Comparison of ENCODE assay signal across 8 cellular contexts in the genomic region with DNA sequence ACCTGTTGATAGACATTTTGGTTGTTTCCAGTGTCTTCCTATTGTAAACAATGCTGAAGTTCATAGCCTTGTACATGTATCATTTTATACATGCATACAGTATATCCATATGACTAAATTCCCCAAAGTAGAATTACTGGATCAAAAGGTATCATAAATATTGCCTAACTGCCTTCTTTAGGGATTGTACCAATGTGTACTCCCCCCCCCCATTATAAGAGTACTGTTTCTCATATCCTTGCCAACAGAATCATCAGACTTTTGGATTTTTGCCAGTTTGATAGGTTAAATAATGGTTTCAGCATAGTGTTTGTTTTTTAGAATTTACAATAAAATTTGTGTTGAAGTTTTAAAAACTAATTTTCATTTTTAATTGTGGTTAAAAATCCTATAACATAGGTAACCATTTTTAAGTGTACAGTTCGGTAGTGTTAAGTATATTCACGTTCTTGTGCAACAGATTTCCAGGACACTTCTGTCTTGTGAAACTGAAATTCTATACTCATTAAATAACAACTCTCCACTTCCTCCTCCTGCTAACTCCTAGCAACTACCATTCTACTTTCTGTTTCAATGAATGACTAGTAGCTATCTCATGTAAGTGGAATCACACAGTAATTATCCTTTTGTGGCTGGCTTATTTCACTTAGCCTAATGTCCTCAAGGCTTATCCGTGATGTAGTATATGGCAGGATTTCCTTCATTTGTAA. TPM values are rescaled to one million over a fixed set of nuclear protein-coding genes. Genes with fewer than 3 reads are reported as not detected.
DNase-seq lines count a peak whose midpoint lies in the region; ATAC-seq, FAIRE-seq and TF ChIP-seq lines count a peak whose summit lies in the region.

No MANE protein-coding gene starts in this region.

- peak; percentile 82 for FAIRE-seq in GM12892 (lab: Jason Lieb, UNC)
- FAIRE-seq in HTR-8/SVneo (lab: Jason Lieb, UNC): no peak

- intact Hi-C loops in Panc1 (cut with micrococcal nuclease; ENCODE audit: unreplicated experiment): no loop called here

- no TSS peak for BruUV-seq in Panc1 (replicated peaks; lab: Mats Ljungman, UMichigan)

- H3K4me1 ChIP-seq in Panc1 (ENCODE audit: control insufficient read depth, insufficient read depth, low read length): peaks cover 29% of the 10 kb centered on the region

- no peaks in the 10 kb centered on the region for H3K9me3 ChIP-seq in Panc1 (ENCODE audit: control insufficient read depth, insufficient read depth, low read depth, low read length)

- POLR2A ChIA-PET in Panc1 (lab: Charles Lee): no interaction called here

- CTCF ChIA-PET in Panc1 (lab: Charles Lee): no interaction called here

- H3K36me3 ChIP-seq in Panc1 (ENCODE audit: control insufficient read depth, insufficient read depth, low read length): no peaks in the 10 kb centered on the region

- ATAC-seq in GM21576 (IDR thresholded peaks at IDR 0.05; ENCODE audit: unreplicated experiment) (peak; percentile 100), Panc1 (no peak)

- no peaks in the 10 kb centered on the region for H3K27me3 ChIP-seq in Panc1 (ENCODE audit: control insufficient read depth, insufficient read depth, low read length)

- H3K4me3 ChIP-seq in Panc1 (ENCODE audit: low read depth in 2 of 2, low read length in 2 of 2): no peak overlapping the region

- no peak for TF ChIP-seq POLR2A in GM12892 (IDR thresholded peaks at IDR 0.05; ENCODE audit: low read depth, low read length)

- DNase-seq in GM12892 (ENCODE audit: insufficient read length) (no peak), HTR-8/SVneo (ENCODE audit: insufficient read length, low spot score) (peak; percentile 14), Panc1 (ENCODE audit: low read depth, low spot score) (no peak), glomerular visceral epithelial cell (ENCODE audit: extremely low spot score) (peak; percentile 73), ecto neural progenitor cell (ENCODE audit: low spot score) (no peak), cerebellar cortex (ENCODE audit: low spot score) (no peak)
- no peak for DNase-seq in stimulated activated naive CD4-positive, alpha-beta T cell (lab: John Stamatoyannopoulos, UW)

- peak overlapping the region; percentile 60; the same call in 1 of the 2 replicates for H3K27ac ChIP-seq in Panc1 (ENCODE audit: low read length)

- in situ Hi-C loops in Panc1 (cut with HindIII; ENCODE audit: low pct_unique_long_range_greater_than_20kb, low sequenced_read_pairs): no loop called here

- no peak for TF ChIP-seq CTCF in Panc1 (IDR thresholded peaks at IDR 0.05)

RNA-seq across cellular contexts. Expression of a gene that starts 30.8 kb away (rescaled TPM):
- 14.8 TPM for polyA plus RNA-seq in GM12892 (2012; ENCODE audit: missing spikeins)
- total RNA-seq in Panc1 (2021; ENCODE audit: unreplicated experiment): 26.6 TPM
- 13.9 TPM for polyA plus RNA-seq in Panc1 (2012; ENCODE audit: insufficient read length)

Comparison
In these comparisons a context has a peak if more than half of its experiments do, and no peak if none do; other contexts are left out.
1. DNase-seq: peak in HTR-8/SVneo (single experiment) and glomerular visceral epithelial cell (single experiment); none in GM12892 (single experiment), Panc1 (single experiment), ecto neural progenitor cell (single experiment), cerebellar cortex (single experiment) and stimulated activated naive CD4-positive, alpha-beta T cell (0 of 6).